17 cellular contexts compared by ENCODE assay signal in the genomic region with DNA sequence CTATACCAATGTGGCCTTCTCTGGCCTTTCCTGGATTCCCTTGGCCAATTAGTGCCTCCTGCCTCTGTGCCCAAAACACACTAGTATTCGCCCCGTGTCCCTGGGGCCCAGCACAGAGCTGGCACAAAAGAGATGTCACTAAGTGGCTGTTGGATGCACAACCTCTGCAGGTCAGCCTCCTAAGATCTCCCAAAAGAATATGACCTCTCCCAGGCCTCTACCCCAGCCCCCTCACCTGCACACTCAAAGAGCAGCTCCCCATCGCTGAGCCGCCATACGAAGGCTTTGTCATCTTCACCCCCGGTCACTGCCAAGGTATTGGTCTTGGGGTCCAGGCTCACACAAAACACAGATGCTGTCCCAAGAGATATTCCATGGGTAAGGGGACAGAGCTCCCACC. TPM values are rescaled to one million over a fixed set of nuclear protein-coding genes. Genes with fewer than 3 reads are reported as not detected.
DNase-seq lines count a peak whose midpoint lies in the region; ATAC-seq and TF ChIP-seq lines count a peak whose summit lies in the region.
"Had no signal": no experiment of that assay in that cellular context is flagged by ENCODE, and none has a peak within 500 bp of the region (broad histone marks: within the 10 kb centered on the region; RNA-seq: fewer than 3 reads in every experiment).

No MANE protein-coding gene starts in this region.

- ATAC-seq in GM18870 (IDR thresholded peaks at IDR 0.05; ENCODE audit: unreplicated experiment), result no peak
- ATAC-seq: body of pancreas, SK-N-SH treated with all-trans-retinoic acid at 6 μM for 48 hours had no signal

- TF ChIP-seq CTCF in HFFc6 (IDR thresholded peaks at IDR 0.05) (no peak), chondrocyte (IDR thresholded peaks at IDR 0.05) (no peak), osteoblast (IDR thresholded peaks at IDR 0.05; ENCODE audit: extremely low read depth, low read depth, low read length) (no peak)

- peaks cover 53% of the 10 kb centered on the region for H3K4me1 Mint-ChIP-seq in activated T-cell treated with anti-CD3 and anti-CD28 coated beads, Interleukin-2, amount 50 U/mL, for 24 hours (ENCODE audit: low read depth)
- peaks cover 21% of the 10 kb centered on the region for H3K4me1 Mint-ChIP-seq in HFFc6 (ENCODE audit: low read depth)
- H3K4me1 Mint-ChIP-seq in chondrocyte (ENCODE audit: low read depth), result peaks cover 26% of the 10 kb centered on the region

- no peaks in the 10 kb centered on the region for H3K27me3 Mint-ChIP-seq in activated T-cell treated with anti-CD3 and anti-CD28 coated beads, Interleukin-2, amount 50 U/mL, for 24 hours
- H3K27me3 Mint-ChIP-seq in HFFc6 (ENCODE audit: insufficient read depth) (peaks cover 5% of the 10 kb centered on the region; the same call in 1 of the 2 replicates), chondrocyte (ENCODE audit: low read depth) (no peaks in the 10 kb centered on the region)

- no peak overlapping the region for H3K4me2 ChIP-seq in osteoblast (ENCODE audit: insufficient read depth, low read length)

- peaks cover 36% of the 10 kb centered on the region for H3K79me2 ChIP-seq in osteoblast (ENCODE audit: insufficient read depth, low read length)

- H3K4me3 ChIP-seq in osteoblast (ENCODE audit: insufficient read depth, low read length), result no peak overlapping the region
- H3K4me3 ChIP-seq: BLaER1 treated with 17β-estradiol and CSF1 and Interleukin-3, amounts not matched to agents 10 nM and 100 nM; body of pancreas; thoracic aorta had no signal

- H3K4me3 Mint-ChIP-seq in activated T-cell treated with anti-CD3 and anti-CD28 coated beads, Interleukin-2, amount 50 U/mL, for 24 hours, result no peak overlapping the region
- no peak overlapping the region for H3K4me3 Mint-ChIP-seq in HFFc6
- no peak overlapping the region for H3K4me3 Mint-ChIP-seq in chondrocyte (ENCODE audit: unreplicated experiment)

- H3K36me3 ChIP-seq in osteoblast (ENCODE audit: insufficient read depth, low read length), result peaks cover 41% of the 10 kb centered on the region

- no peak overlapping the region for H3K27ac ChIP-seq in osteoblast (ENCODE audit: low read depth, low read length)
- H3K27ac ChIP-seq: BLaER1 treated with 17β-estradiol and CSF1 and Interleukin-3, amounts not matched to agents 10 nM and 100 nM; body of pancreas; RWPE1; thoracic aorta had no signal

- H3K9me3 ChIP-seq in osteoblast (ENCODE audit: low read depth, low read length), result no peaks in the 10 kb centered on the region
- H3K9me3 ChIP-seq: BLaER1 treated with 17β-estradiol and CSF1 and Interleukin-3, amounts not matched to agents 10 nM and 100 nM; body of pancreas; thoracic aorta had no signal

- no peaks in the 10 kb centered on the region for H3K27me3 ChIP-seq in osteoblast (ENCODE audit: insufficient read depth, low read length)
- H3K27me3 ChIP-seq: BLaER1 treated with 17β-estradiol and CSF1 and Interleukin-3, amounts not matched to agents 10 nM and 100 nM; body of pancreas had no signal

- peaks cover 80% of the 10 kb centered on the region for H3K36me3 Mint-ChIP-seq in activated T-cell treated with anti-CD3 and anti-CD28 coated beads, Interleukin-2, amount 50 U/mL, for 24 hours (ENCODE audit: low read depth)
- H3K36me3 Mint-ChIP-seq in HFFc6 (ENCODE audit: low read depth) (peaks cover 16% of the 10 kb centered on the region), chondrocyte (ENCODE audit: low read depth) (peaks cover 13% of the 10 kb centered on the region)

- DNase-seq in activated T-cell treated with anti-CD3 and anti-CD28 coated beads, Interleukin-2, amount 50 U/mL, for 24 hours, result no peak
- no peak for DNase-seq in activated T-cell treated with anti-CD3 and anti-CD28 coated beads, Interleukin-2, amount 50 U/mL, for 1 hour
- DNase-seq in HFFc6, result no peak
- peak; percentile 40 for DNase-seq in chondrocyte (ENCODE audit: low spot score)
- DNase-seq in osteoblast (ENCODE audit: insufficient read length, low spot score, missing footprints), result peak; percentile 62
- no peak for DNase-seq in NCI-H526 (lab: John Stamatoyannopoulos, UW)
- no peak for DNase-seq in dermis blood vessel endothelial cell
- DNase-seq: body of pancreas, HCEC 1CT, hippocampal formation, NCI-H2107, NCI-H510A had no signal

- peaks cover 21% of the 10 kb centered on the region for H3K4me1 ChIP-seq in osteoblast (ENCODE audit: insufficient read depth, low read length)

- peaks cover 26% of the 10 kb centered on the region for H4K20me1 ChIP-seq in osteoblast (ENCODE audit: insufficient read depth, low read length)

- peak overlapping the region; percentile 56 for H3K27ac Mint-ChIP-seq in activated T-cell treated with anti-CD3 and anti-CD28 coated beads, Interleukin-2, amount 50 U/mL, for 24 hours
- H3K27ac Mint-ChIP-seq in HFFc6 (peak overlapping the region; percentile 36; the same call in 1 of the 2 replicates), chondrocyte (ENCODE audit: unreplicated experiment) (no peak overlapping the region)

- no peaks in the 10 kb centered on the region for H3K9me3 Mint-ChIP-seq in activated T-cell treated with anti-CD3 and anti-CD28 coated beads, Interleukin-2, amount 50 U/mL, for 24 hours
- H3K9me3 Mint-ChIP-seq in HFFc6 (no peaks in the 10 kb centered on the region), chondrocyte (ENCODE audit: low read depth) (no peaks in the 10 kb centered on the region)

- no peak overlapping the region for H2AFZ ChIP-seq in osteoblast (ENCODE audit: low read length)

RNA-seq across cellular contexts. Expression of a gene that starts 2.7 kb away (rescaled TPM):
- 10 to 100 TPM; 71.6 to 91.3 (median 80.4) TPM for total RNA-seq in HFFc6 (2021; fragmentation: NEBNext Ultra II Directional; extraction: Animal tissue kit (Norgen Biotek cat#: 25700))
- total RNA-seq in chondrocyte (39.6 to 42.6 TPM (median 42.4 TPM) in 3 replicates), osteoblast (85.7 and 97.0 TPM in 2 replicates), dermis blood vessel endothelial cell (162 and 185 TPM in 2 replicates)

RNA-seq across cellular contexts. Expression of a gene that starts 3.1 kb away (rescaled TPM):
- total RNA-seq in HFFc6 (2021; fragmentation: NEBNext Ultra II Directional; extraction: Animal tissue kit (Norgen Biotek cat#: 25700)), result 10 to 100 TPM; 50.8 to 62.8 (median 57.7) TPM
- 28.9 to 49.9 TPM (median 31.3 TPM) in 3 replicates for total RNA-seq in chondrocyte
- 23.2 and 24.2 TPM in 2 replicates for total RNA-seq in osteoblast
- 26.5 and 50.2 TPM in 2 replicates for total RNA-seq in dermis blood vessel endothelial cell

RNA-seq across cellular contexts. Expression of a gene that starts 6.4 kb away (rescaled TPM):
- under 1 TPM in 5 of 6 experiments, not detected in 1; 0.10 to 0.17 (median 0.12) TPM for total RNA-seq in HFFc6 (2021; fragmentation: NEBNext Ultra II Directional; extraction: Animal tissue kit (Norgen Biotek cat#: 25700))
- total RNA-seq in chondrocyte (0.10 to 0.26 TPM (median 0.22 TPM) in 3 replicates), osteoblast (0.36 TPM in 1 of 2 replicates, not detected in the other), dermis blood vessel endothelial cell (not detected in 2 replicates)

RNA-seq across cellular contexts. Expression of a gene that starts 25.0 kb away (rescaled TPM):
- 100 to 1,000 TPM; 163 to 187 (median 176) TPM for total RNA-seq in HFFc6 (2021; fragmentation: NEBNext Ultra II Directional; extraction: Animal tissue kit (Norgen Biotek cat#: 25700))
- total RNA-seq in chondrocyte, result 69.6 to 100 TPM (median 96.1 TPM) in 3 replicates
- 155 and 187 TPM in 2 replicates for total RNA-seq in osteoblast
- total RNA-seq in dermis blood vessel endothelial cell, result 134 and 157 TPM in 2 replicates

RNA-seq across cellular contexts. Expression of a gene that starts 50.3 kb away (rescaled TPM):
- 100 to 1,000 TPM; 458 to 516 (median 500) TPM for total RNA-seq in HFFc6 (2021; fragmentation: NEBNext Ultra II Directional; extraction: Animal tissue kit (Norgen Biotek cat#: 25700))
- total RNA-seq in chondrocyte, result 292 to 424 TPM (median 417 TPM) in 3 replicates
- 301 and 315 TPM in 2 replicates for total RNA-seq in osteoblast
- total RNA-seq in dermis blood vessel endothelial cell, result 278 and 352 TPM in 2 replicates

Comparison
In these comparisons a context has a peak if more than half of its experiments do, and no peak if none do; other contexts are left out.
1. DNase-seq: peak in chondrocyte (single experiment) and osteoblast (single experiment); none in activated T-cell treated with anti-CD3 and anti-CD28 coated beads, Interleukin-2, amount 50 U/mL, for 24 hours (single experiment), activated T-cell treated with anti-CD3 and anti-CD28 coated beads, Interleukin-2, amount 50 U/mL, for 1 hour (single experiment), HFFc6 (single experiment), NCI-H526 (0 of 2) and dermis blood vessel endothelial cell (single experiment).